Comparison of ENCODE assay signal across 24 cellular contexts in genomic region chr11:119513141-119513805, GRCh38.
"Had no signal": no experiment of that assay in that cellular context is flagged by ENCODE, and none has a peak within 500 bp of the region (broad histone marks: within the 10 kb centered on the region; RNA-seq: fewer than 3 reads in every experiment).

No MANE protein-coding gene starts in this region.

- ATAC-seq: activated T-cell treated with anti-CD3 and anti-CD28 coated beads, Interleukin-2, amount 50 U/mL, for 4 hours; left colon; pancreas; psoas muscle; stimulated activated naive CD8-positive, alpha-beta T cell treated with anti-CD3 and anti-CD28 coated beads, Interleukin-15, amount 100 ng/mL, for 72 hours; WTC11 had no signal

- H3K4me1 Mint-ChIP-seq: central memory CD8-positive, alpha-beta T cell had no signal

- H3K27ac ChIP-seq: breast epithelium, foreskin keratinocyte, neutrophil, pancreas, psoas muscle, right atrium auricular region, tibial artery had no signal

- H3K9me3 ChIP-seq: breast epithelium, neutrophil, pancreas, psoas muscle, right atrium auricular region, tibial artery had no signal

- DNase-seq: activated CD8-positive, alpha-beta memory T cell treated with anti-CD3 and anti-CD28 coated beads, Interleukin-2, amount 50 U/mL, for 48 hours; activated naive CD4-positive, alpha-beta T cell; activated T-cell treated with anti-CD3 and anti-CD28 coated beads, Interleukin-2, amount 50 U/mL, for 4 hours; cortex of kidney; effector CD4-positive, alpha-beta T cell; erythroblast; foreskin keratinocyte; left colon; pancreas; psoas muscle; stimulated activated CD4-positive, alpha-beta T cell treated with anti-CD3 and anti-CD28 coated beads, Interleukin-12 subunit alpha, Interleukin-12 subunit beta, amount 100 ng/mL, for 4 hours; stimulated activated CD4-positive, alpha-beta T cell treated with anti-CD3 and anti-CD28 coated beads, Interleukin-4, amount 100 ng/mL, for 4 hours; stimulated activated naive CD8-positive, alpha-beta T cell treated with anti-CD3 and anti-CD28 coated beads, Interleukin-15, amount 100 ng/mL, for 72 hours; T-helper 9 cell; tibial artery had no signal

- H3K4me1 ChIP-seq: breast epithelium, foreskin keratinocyte, pancreas, psoas muscle, right atrium auricular region had no signal

- H3K4me3 Mint-ChIP-seq: activated naive CD8-positive, alpha-beta T cell; activated T-cell treated with anti-CD3 and anti-CD28 coated beads, Interleukin-2, amount 50 U/mL, for 4 hours; central memory CD8-positive, alpha-beta T cell; memory B cell; nephron; stimulated activated naive CD8-positive, alpha-beta T cell treated with anti-CD3 and anti-CD28 coated beads, Interleukin-15, amount 100 ng/mL, for 72 hours; WTC11 had no signal

- H3K27me3 ChIP-seq: breast epithelium, pancreas, right atrium auricular region had no signal

- H3K36me3 Mint-ChIP-seq: activated naive CD8-positive, alpha-beta T cell; memory B cell; WTC11 had no signal

- H3K4me3 ChIP-seq: breast epithelium, pancreas, psoas muscle, right atrium auricular region, tibial artery had no signal

- H3K27ac Mint-ChIP-seq: activated naive CD8-positive, alpha-beta T cell; activated T-helper 2 cell treated with anti-CD3 and anti-CD28 coated beads, Interferon-gamma antibody, Interleukin-2, Interleukin-4, amounts not matched to agents 10 μg/mL and 5 μg/mL and 100 μg/mL, durations not matched to agents 14 hours and 24 hours and 36 hours; memory B cell; nephron; stimulated activated naive CD8-positive, alpha-beta T cell treated with anti-CD3 and anti-CD28 coated beads, Interleukin-15, amount 100 ng/mL, for 72 hours; WTC11 had no signal

- H3K9me3 Mint-ChIP-seq: activated T-cell treated with anti-CD3 and anti-CD28 coated beads, Interleukin-2, amount 50 U/mL, for 4 hours; activated T-helper 2 cell treated with anti-CD3 and anti-CD28 coated beads, Interferon-gamma antibody, Interleukin-2, Interleukin-4, amounts not matched to agents 10 μg/mL and 5 μg/mL and 100 μg/mL, durations not matched to agents 14 hours and 24 hours and 36 hours; central memory CD8-positive, alpha-beta T cell; memory B cell; stimulated activated naive CD8-positive, alpha-beta T cell treated with anti-CD3 and anti-CD28 coated beads, Interleukin-15, amount 100 ng/mL, for 72 hours; WTC11 had no signal

- H3K36me3 ChIP-seq: breast epithelium, neutrophil, pancreas, right atrium auricular region, tibial artery had no signal
